ENCODE assay signal across 9 cellular contexts in the genomic region with DNA sequence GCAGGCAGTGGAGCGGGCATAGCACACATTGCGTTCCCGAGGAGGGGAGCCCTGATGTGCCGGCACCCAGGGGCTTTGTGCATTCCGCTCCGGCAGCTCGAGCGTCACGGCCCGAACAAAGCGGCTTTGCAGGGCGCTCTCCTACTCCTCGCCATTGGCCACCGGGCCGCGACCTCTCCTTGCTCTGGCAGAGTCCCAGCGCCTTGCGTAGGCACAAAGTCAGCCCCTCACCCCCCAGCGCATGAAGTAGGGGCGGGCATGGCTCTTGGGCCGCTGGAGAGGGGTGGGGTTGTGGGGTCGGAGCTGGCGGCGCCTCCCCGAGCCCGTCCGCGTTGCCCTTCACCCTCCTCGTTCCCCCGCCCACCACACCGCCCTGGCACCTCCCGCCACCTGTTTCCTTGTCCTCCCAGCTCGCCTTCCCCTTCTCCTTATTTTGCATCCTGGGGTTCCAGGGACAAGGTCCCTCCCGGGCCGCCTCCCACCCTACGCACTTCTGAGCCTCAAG. TPM values are rescaled to one million over a fixed set of nuclear protein-coding genes. Genes with fewer than 3 reads are reported as not detected.
DNase-seq lines count a peak whose midpoint lies in the region; ATAC-seq, FAIRE-seq and TF ChIP-seq lines count a peak whose summit lies in the region.
"Had no signal": no experiment of that assay in that cellular context is flagged by ENCODE, and none has a peak within 500 bp of the region (broad histone marks: within the 10 kb centered on the region; RNA-seq: fewer than 3 reads in every experiment).

No MANE protein-coding gene starts in this region.

- H3K4me3 Mint-ChIP-seq in T-helper 2 cell treated with Interferon-gamma antibody and Interleukin-4, amounts not matched to agents 5 μg/mL and 100 μg/mL, for 36 hours, result peak overlapping the region; percentile 68

- H3F3A ChIP-seq in smooth muscle cell (ENCODE audit: low read depth), result no peaks in the 10 kb centered on the region

- dilution Hi-C loops in mammary epithelial cell (cut with HindIII; ENCODE audit: low sequenced_read_pairs), result loop anchor here (5.0 to 25.0 kb wide), 10 partner anchors 37 to 507 kb away; no protein-coding TSS in a partner anchor
- dilution Hi-C loops in keratinocyte (cut with MboI; ENCODE audit: extremely low pct_ligation_motif_present, low sequenced_read_pairs), result loop anchor here (5.0 kb wide), 1 partner anchor 93 kb away; no protein-coding TSS in a partner anchor

- intact Hi-C loops in mammary epithelial cell (cut with micrococcal nuclease), result no loop called here

- no peak for TF ChIP-seq CTCF in AG09309 (IDR thresholded peaks at IDR 0.05; ENCODE audit: control insufficient read depth, insufficient read depth, low read depth, low read length, missing control alignments)
- no peak for TF ChIP-seq CTCF in mammary epithelial cell (conservative IDR thresholded peaks at IDR 0.05 in 1 of 2, IDR thresholded peaks at IDR 0.05 in 1 of 2; ENCODE audit: extremely low read depth in 1 of 2, insufficient read depth in 1 of 2, low read depth in 1 of 2, low read length in 2 of 2)
- no peak for TF ChIP-seq CTCF in keratinocyte (optimal IDR thresholded peaks at IDR 0.05 in 1 of 3, IDR thresholded peaks at IDR 0.05 in 1 of 3, conservative IDR thresholded peaks at IDR 0.05 in 1 of 3; ENCODE audit: extremely low read depth in 1 of 3, insufficient read depth in 2 of 3, low read length in 3 of 3)
- TF ChIP-seq CTCF in smooth muscle cell (IDR thresholded peaks at IDR 0.05; ENCODE audit: borderline replicate concordance, insufficient read depth, poor library complexity, severe bottlenecking), result no peak

- CTCF ChIA-PET in mammary epithelial cell (lab: Charles Lee; ENCODE audit: low non-redundant PET), result no interaction called here

- H3K36me3 Mint-ChIP-seq in T-helper 2 cell treated with Interferon-gamma antibody and Interleukin-4, amounts not matched to agents 5 μg/mL and 100 μg/mL, for 36 hours (ENCODE audit: low read depth), result peaks cover 5% of the 10 kb centered on the region

- H3K9me1 ChIP-seq in keratinocyte (ENCODE audit: control insufficient read depth, extremely low read depth, insufficient read depth, low read length), result no peaks in the 10 kb centered on the region

- peak overlapping the region; percentile 91 for H2AFZ ChIP-seq in mammary epithelial cell (ENCODE audit: low read depth, low read length)
- H2AFZ ChIP-seq in keratinocyte (ENCODE audit: control insufficient read depth, low read length), result peak overlapping the region; percentile 58
- H2AFZ ChIP-seq in smooth muscle cell (ENCODE audit: low read depth), result peak overlapping the region; percentile 95

- H4K20me1 ChIP-seq in mammary epithelial cell (ENCODE audit: insufficient read depth, low read length) (no peaks in the 10 kb centered on the region), keratinocyte (ENCODE audit: control insufficient read depth, extremely low read depth, insufficient read depth, low read length) (no peaks in the 10 kb centered on the region), smooth muscle cell (ENCODE audit: low read depth) (peaks cover 28% of the 10 kb centered on the region)

- H3K36me3 ChIP-seq in mammary epithelial cell (ENCODE audit: insufficient read depth, low read length) (peaks cover 4% of the 10 kb centered on the region), keratinocyte (ENCODE audit: control insufficient read depth in 2 of 2, extremely low read depth in 1 of 2, insufficient read depth in 2 of 2, low read length in 2 of 2) (peaks cover 2 to 3% of the 10 kb centered on the region in 2 experiments), smooth muscle cell (ENCODE audit: low read depth) (no peaks in the 10 kb centered on the region)

- no peak for DNase-seq in AG09309 (ENCODE audit: low read depth)
- DNase-seq in T-helper 2 cell treated with Interferon-gamma antibody and Interleukin-4, amounts not matched to agents 5 μg/mL and 100 μg/mL, for 36 hours (ENCODE audit: low spot score), result peak; percentile 25
- no peak for DNase-seq in mammary epithelial cell
- DNase-seq in keratinocyte (ENCODE audit: low read depth, low spot score), result no peak
- DNase-seq in smooth muscle cell (lab: John Stamatoyannopoulos, UW; ENCODE audit: unreplicated experiment), result no peak
- DNase-seq in NCI-H187 treated with DMSO at 0.1 percent for 48 hours (lab: John Stamatoyannopoulos, UW), result no peak

- H3K9ac ChIP-seq in mammary epithelial cell (ENCODE audit: insufficient read depth, low read length) (no peak overlapping the region), keratinocyte (ENCODE audit: control insufficient read depth, extremely low read depth, insufficient read depth, low read length) (peak overlapping the region; percentile 28), smooth muscle cell (ENCODE audit: low read depth) (no peak overlapping the region)

- no peak for FAIRE-seq in keratinocyte (lab: Jason Lieb, UNC)
- FAIRE-seq: islet of Langerhans had no signal

- no peaks in the 10 kb centered on the region for H3K27me3 ChIP-seq in mammary epithelial cell (ENCODE audit: insufficient read depth, low read length)
- H3K27me3 ChIP-seq in keratinocyte (ENCODE audit: control insufficient read depth, extremely low read depth, insufficient read depth, low read length), result peaks cover 9% of the 10 kb centered on the region
- H3K27me3 ChIP-seq in smooth muscle cell (ENCODE audit: low read depth), result no peaks in the 10 kb centered on the region

- H3K4me3 ChIP-seq in AG09309 (ENCODE audit: control insufficient read depth, low read depth, low read length), result peak overlapping the region; percentile 69
- peak overlapping the region; percentile 26 to 83 (median 52) for H3K4me3 ChIP-seq in mammary epithelial cell (replicated peaks in 1 of 3; ENCODE audit: insufficient read depth in 1 of 3, low read depth in 2 of 3, low read length in 3 of 3)
- peak overlapping the region; percentile 37 to 65 (median 59) for H3K4me3 ChIP-seq in keratinocyte (ENCODE audit: control insufficient read depth in 2 of 3, extremely low read depth in 1 of 3, insufficient read depth in 2 of 3, low read depth in 1 of 3, low read length in 3 of 3)
- peak overlapping the region; percentile 74 for H3K4me3 ChIP-seq in smooth muscle cell

- ATAC-seq in HG02973 (IDR thresholded peaks at IDR 0.05; ENCODE audit: unreplicated experiment) (peak; percentile 11), HG03139 (IDR thresholded peaks at IDR 0.05; ENCODE audit: unreplicated experiment) (no peak)

- H3K79me2 ChIP-seq in mammary epithelial cell (ENCODE audit: insufficient read depth, low read length) (peaks cover 8% of the 10 kb centered on the region), keratinocyte (ENCODE audit: control insufficient read depth, insufficient read depth, low read length) (no peaks in the 10 kb centered on the region), smooth muscle cell (ENCODE audit: low read depth) (peaks cover 8% of the 10 kb centered on the region)

- peaks cover 10% of the 10 kb centered on the region for H3K4me1 Mint-ChIP-seq in T-helper 2 cell treated with Interferon-gamma antibody and Interleukin-4, amounts not matched to agents 5 μg/mL and 100 μg/mL, for 36 hours (ENCODE audit: low read depth)

- WGBS in mammary epithelial cell (ENCODE audit: low coverage, missing lambda C conversion rate), result 67% methylated on average over 18 of the region's 36 CpGs
- WGBS in smooth muscle cell (ENCODE audit: low lambda C conversion rate), result 7% methylated on average over 20 of the region's 36 CpGs

- BruUV-seq in mammary epithelial cell (replicated peaks; lab: Mats Ljungman, UMichigan), result no TSS peak

- in situ Hi-C loops in mammary epithelial cell (cut with MboI; ENCODE audit: low sequenced_read_pairs in 2 of 2), result no loop called here

- H3K9me3 Mint-ChIP-seq in T-helper 2 cell treated with Interferon-gamma antibody and Interleukin-4, amounts not matched to agents 5 μg/mL and 100 μg/mL, for 36 hours, result no peaks in the 10 kb centered on the region

- H3K27ac ChIP-seq in mammary epithelial cell (ENCODE audit: insufficient read depth, low read depth, low read length), result no peak overlapping the region
- H3K27ac ChIP-seq in keratinocyte (ENCODE audit: control insufficient read depth, insufficient read depth, low read length), result no peak overlapping the region
- H3K27ac ChIP-seq in smooth muscle cell (ENCODE audit: low read depth), result no peak overlapping the region

- H3K4me2 ChIP-seq in mammary epithelial cell (ENCODE audit: insufficient read depth, low read depth, low read length) (peak overlapping the region; percentile 88), keratinocyte (ENCODE audit: control insufficient read depth, extremely low read depth, insufficient read depth, low read depth, low read length) (peak overlapping the region; percentile 74), smooth muscle cell (peak overlapping the region; percentile 97)

- H3K9me3 ChIP-seq in mammary epithelial cell (replicated peaks; ENCODE audit: insufficient read depth, low read length) (no peaks in the 10 kb centered on the region), keratinocyte (ENCODE audit: control insufficient read depth, low read depth, low read length) (no peaks in the 10 kb centered on the region), smooth muscle cell (replicated peaks; ENCODE audit: low read depth) (no peaks in the 10 kb centered on the region)

- H3K4me1 ChIP-seq in mammary epithelial cell (ENCODE audit: insufficient read depth, low read length) (peaks cover 30% of the 10 kb centered on the region), keratinocyte (ENCODE audit: control insufficient read depth, extremely low read depth, insufficient read depth, low read length) (peaks cover 31% of the 10 kb centered on the region), smooth muscle cell (ENCODE audit: low read depth) (no peaks in the 10 kb centered on the region)

- peak overlapping the region; percentile 52 for H3K27ac Mint-ChIP-seq in T-helper 2 cell treated with Interferon-gamma antibody and Interleukin-4, amounts not matched to agents 5 μg/mL and 100 μg/mL, for 36 hours

- peaks cover 30% of the 10 kb centered on the region for H3K27me3 Mint-ChIP-seq in T-helper 2 cell treated with Interferon-gamma antibody and Interleukin-4, amounts not matched to agents 5 μg/mL and 100 μg/mL, for 36 hours (ENCODE audit: low read depth)

RNA-seq across cellular contexts. Expression of a gene that starts 0.8 kb away (rescaled TPM):
- total RNA-seq in mammary epithelial cell, result 10 to 100 TPM; 10.3 to 15.5 TPM
- 7.4 TPM for polyA plus RNA-seq in mammary epithelial cell
- polyA minus RNA-seq in mammary epithelial cell, result 46.3 TPM
- 3.8 to 5.7 TPM (median 4.9 TPM) in 3 replicates for polyA plus RNA-seq in keratinocyte
- 3.0 TPM for polyA plus RNA-seq in keratinocyte (2011; ENCODE audit: low read depth)
- polyA plus RNA-seq in keratinocyte (2011; cell fraction: cytosol; rRNA removed), result 4.3 and 5.2 TPM in 2 replicates
- 5.7 TPM in 2 replicates for polyA plus RNA-seq in keratinocyte (2011; cell fraction: nucleus; rRNA removed)
- 5.0 and 6.3 TPM in 2 replicates for polyA plus RNA-seq in keratinocyte (2012; ENCODE audit: low replicate concordance)
- 7.1 to 18.8 TPM (median 10.4 TPM) in 3 replicates for polyA minus RNA-seq in keratinocyte
- polyA minus RNA-seq in keratinocyte (2011; cell fraction: cytosol; rRNA and poly(A)+ RNA removed), result 10.7 TPM
- 8.8 and 9.4 TPM in 2 replicates for polyA minus RNA-seq in keratinocyte (2011; cell fraction: nucleus; rRNA and poly(A)+ RNA removed)
- total RNA-seq in smooth muscle cell, result 13.7 and 18.0 TPM in 2 replicates
- polyA plus RNA-seq in smooth muscle cell, result 8.8 and 9.2 TPM in 2 replicates
